ENCODE assay signal across 21 cellular contexts in genomic region chr10:67259319-67259929, GRCh38.
"Had no signal": no experiment of that assay in that cellular context is flagged by ENCODE, and none has a peak within 500 bp of the region (broad histone marks: within the 10 kb centered on the region; RNA-seq: fewer than 3 reads in every experiment).

No MANE protein-coding gene starts in this region.

- FAIRE-seq: endothelial cell of umbilical vein, islet of Langerhans had no signal

- H3K9me3 ChIP-seq: heart left ventricle, lower lobe of right lung, neutrophil, prostate gland, transverse colon had no signal

- H3K27ac ChIP-seq: heart left ventricle, lower lobe of right lung, neutrophil, prostate gland, transverse colon had no signal

- H3K4me3 ChIP-seq: heart left ventricle, lower lobe of right lung, prostate gland, transverse colon had no signal

- H3K36me3 Mint-ChIP-seq: activated CD8-positive, alpha-beta memory T cell treated with anti-CD3 and anti-CD28 coated beads, Interleukin-2, amount 10 ng/mL, durations not matched to agents 7 days and 5 days; activated naive CD8-positive, alpha-beta T cell; naive B cell; stimulated activated naive B cell treated with anti-CD40 and anti-IgM and Interleukin-4, amounts not matched to agents 10 μg/mL and 1 μg/mL and 100 μg/mL, for 72 hours had no signal

- H3K4me3 Mint-ChIP-seq: activated CD8-positive, alpha-beta memory T cell treated with anti-CD3 and anti-CD28 coated beads, Interleukin-2, amount 10 ng/mL, durations not matched to agents 7 days and 5 days; activated naive CD8-positive, alpha-beta T cell; naive B cell; stimulated activated naive B cell treated with anti-CD40 and anti-IgM and Interleukin-4, amounts not matched to agents 10 μg/mL and 1 μg/mL and 100 μg/mL, for 72 hours had no signal

- H3K4me1 ChIP-seq: lower lobe of right lung, prostate gland had no signal

- H3K36me3 ChIP-seq: heart left ventricle, lower lobe of right lung, neutrophil, prostate gland, transverse colon had no signal

- H3K27me3 ChIP-seq: heart left ventricle, neutrophil had no signal

- DNase-seq: activated CD4-positive, alpha-beta T cell treated with anti-CD3 and anti-CD28 coated beads, Interleukin-2, amount 50 U/mL, for 4 hours; activated CD4-positive, CD25-positive, alpha-beta regulatory T cell treated with anti-CD3 and anti-CD28 coated beads, Interleukin-2, amount 50 U/mL, for 72 hours; activated CD8-positive, alpha-beta memory T cell treated with anti-CD3 and anti-CD28 coated beads, Interleukin-2, amount 10 ng/mL, durations not matched to agents 7 days and 5 days; activated gamma-delta T cell; activated T-cell treated with anti-CD3 and anti-CD28 coated beads, Interleukin-2, amount 50 U/mL, for 48 hours; foreskin melanocyte; heart left ventricle; lower lobe of right lung; midbrain; naive B cell; stimulated activated CD4-positive, alpha-beta T cell treated with anti-CD3 and anti-CD28 coated beads, Interleukin-2, amount 100 ng/mL, for 24 hours; stimulated activated naive B cell treated with anti-CD40 and anti-IgM and Interleukin-4, amounts not matched to agents 10 μg/mL and 1 μg/mL and 100 μg/mL, for 72 hours; substantia nigra; T-helper 2 cell; transverse colon had no signal

- H3K9me3 Mint-ChIP-seq: stimulated activated naive B cell treated with anti-CD40 and anti-IgM and Interleukin-4, amounts not matched to agents 10 μg/mL and 1 μg/mL and 100 μg/mL, for 72 hours had no signal

- H3K4me1 Mint-ChIP-seq: activated CD8-positive, alpha-beta memory T cell treated with anti-CD3 and anti-CD28 coated beads, Interleukin-2, amount 10 ng/mL, durations not matched to agents 7 days and 5 days; stimulated activated naive B cell treated with anti-CD40 and anti-IgM and Interleukin-4, amounts not matched to agents 10 μg/mL and 1 μg/mL and 100 μg/mL, for 72 hours had no signal

- ATAC-seq: activated CD8-positive, alpha-beta memory T cell treated with anti-CD3 and anti-CD28 coated beads, Interleukin-2, amount 10 ng/mL, durations not matched to agents 7 days and 5 days; heart left ventricle; sciatic nerve; stimulated activated naive B cell treated with anti-CD40 and anti-IgM and Interleukin-4, amounts not matched to agents 10 μg/mL and 1 μg/mL and 100 μg/mL, for 72 hours had no signal

- H3K27me3 Mint-ChIP-seq: activated CD8-positive, alpha-beta memory T cell treated with anti-CD3 and anti-CD28 coated beads, Interleukin-2, amount 10 ng/mL, durations not matched to agents 7 days and 5 days; naive B cell; stimulated activated naive B cell treated with anti-CD40 and anti-IgM and Interleukin-4, amounts not matched to agents 10 μg/mL and 1 μg/mL and 100 μg/mL, for 72 hours had no signal
